Comparison of ENCODE assay signal across 32 cellular contexts in genomic region chr10:69682955-69683474, GRCh38. TPM values are rescaled to one million over a fixed set of nuclear protein-coding genes. Genes with fewer than 3 reads are reported as not detected.
"Had no signal": no experiment of that assay in that cellular context is flagged by ENCODE, and none has a peak within 500 bp of the region (broad histone marks: within the 10 kb centered on the region; RNA-seq: fewer than 3 reads in every experiment).

No MANE protein-coding gene starts in this region.

- H3K4me1 Mint-ChIP-seq: activated naive CD4-positive, alpha-beta T cell treated with anti-CD3 and anti-CD28 coated beads, Interleukin-2, amount 50 U/mL, for 24 hours; activated naive CD8-positive, alpha-beta T cell treated with anti-CD3 and anti-CD28 coated beads, Interleukin-2, amount 50 U/mL, for 24 hours; central memory CD8-positive, alpha-beta T cell; natural killer cell; stimulated activated memory B cell treated with anti-CD40 and anti-IgM and Interleukin-4, amounts not matched to agents 10 μg/mL and 1 μg/mL and 100 μg/mL, for 72 hours; stimulated activated naive CD8-positive, alpha-beta T cell treated with anti-CD3 and anti-CD28 coated beads, Interleukin-15, amount 100 ng/mL, for 72 hours had no signal

- H3K4me3 ChIP-seq: heart left ventricle, lower lobe of right lung, ovary, smooth muscle cell, upper lobe of right lung had no signal

- H3K4me3 Mint-ChIP-seq: activated CD4-positive, alpha-beta memory T cell treated with anti-CD3 and anti-CD28 coated beads for 36 hours; activated naive CD4-positive, alpha-beta T cell treated with anti-CD3 and anti-CD28 coated beads, Interleukin-2, amount 50 U/mL, for 24 hours; activated naive CD8-positive, alpha-beta T cell treated with anti-CD3 and anti-CD28 coated beads, Interleukin-2, amount 50 U/mL, for 24 hours; activated T-cell treated with anti-CD3 and anti-CD28 coated beads, Interleukin-2, amount 50 U/mL, for 24 hours; central memory CD8-positive, alpha-beta T cell; natural killer cell; stimulated activated memory B cell treated with anti-CD40 and anti-IgM and Interleukin-4, amounts not matched to agents 10 μg/mL and 1 μg/mL and 100 μg/mL, for 72 hours; stimulated activated naive CD8-positive, alpha-beta T cell treated with anti-CD3 and anti-CD28 coated beads, Interleukin-15, amount 100 ng/mL, for 72 hours; T-helper 1 cell treated with Interleukin-12 subunit alpha and Interleukin-12 subunit beta and Interleukin-4 antibody, amounts not matched to agents 30 μg/mL and 1 μg/mL, for 36 hours had no signal

- H3K27ac Mint-ChIP-seq: activated CD4-positive, alpha-beta memory T cell treated with anti-CD3 and anti-CD28 coated beads for 36 hours; activated naive CD4-positive, alpha-beta T cell treated with anti-CD3 and anti-CD28 coated beads, Interleukin-2, amount 50 U/mL, for 24 hours; activated naive CD8-positive, alpha-beta T cell treated with anti-CD3 and anti-CD28 coated beads, Interleukin-2, amount 50 U/mL, for 24 hours; activated T-cell treated with anti-CD3 and anti-CD28 coated beads, Interleukin-2, amount 50 U/mL, for 24 hours; natural killer cell; stimulated activated memory B cell treated with anti-CD40 and anti-IgM and Interleukin-4, amounts not matched to agents 10 μg/mL and 1 μg/mL and 100 μg/mL, for 72 hours; T-helper 1 cell treated with Interleukin-12 subunit alpha and Interleukin-12 subunit beta and Interleukin-4 antibody, amounts not matched to agents 30 μg/mL and 1 μg/mL, for 36 hours had no signal

- H3K36me3 Mint-ChIP-seq: activated CD4-positive, alpha-beta memory T cell treated with anti-CD3 and anti-CD28 coated beads for 36 hours; activated naive CD4-positive, alpha-beta T cell treated with anti-CD3 and anti-CD28 coated beads, Interleukin-2, amount 50 U/mL, for 24 hours; natural killer cell; stimulated activated memory B cell treated with anti-CD40 and anti-IgM and Interleukin-4, amounts not matched to agents 10 μg/mL and 1 μg/mL and 100 μg/mL, for 72 hours had no signal

- H3K36me3 ChIP-seq: heart left ventricle, lower lobe of right lung, ovary, upper lobe of right lung had no signal

- H3K27me3 ChIP-seq: ovary, upper lobe of right lung had no signal

- H3K9me3 ChIP-seq: heart left ventricle, lower lobe of right lung, ovary, upper lobe of right lung had no signal

- H3K27ac ChIP-seq: heart left ventricle, lower lobe of right lung, ovary, upper lobe of right lung, VCaP had no signal

- DNase-seq: activated CD4-positive, alpha-beta memory T cell treated with anti-CD3 and anti-CD28 coated beads for 36 hours; activated CD4-positive, alpha-beta T cell treated with anti-CD3 and anti-CD28 coated beads for 48 hours; activated CD8-positive, alpha-beta memory T cell treated with anti-CD3 and anti-CD28 coated beads, Interleukin-2, amount 50 U/mL, for 4 hours; activated gamma-delta T cell treated with Interleukin-2 at 50 U/mL for 16 hours; activated naive CD8-positive, alpha-beta T cell treated with anti-CD3 and anti-CD28 coated beads, Interleukin-2, amount 50 U/mL, for 24 hours; activated T-cell treated with anti-CD3 and anti-CD28 coated beads, Interleukin-2, amount 50 U/mL, for 24 hours; amygdala; foreskin fibroblast; heart left ventricle; kidney glomerular epithelial cell; lower lobe of right lung; mesenchymal stem cell; natural killer cell; ovary; stimulated activated CD4-positive, alpha-beta T cell treated with anti-CD3 and anti-CD28 coated beads, Interleukin-1b, Interleukin-23, amount 100 ng/mL, for 48 hours; stimulated activated CD4-positive, alpha-beta T cell treated with anti-CD3 and anti-CD28 coated beads, Interleukin-4, amount 100 ng/mL, for 4 hours; stimulated activated CD8-positive, alpha-beta memory T cell treated with anti-CD3 and anti-CD28 coated beads, Interleukin-4, amount 100 ng/mL, for 48 hours; stimulated activated naive CD8-positive, alpha-beta T cell treated with anti-CD3 and anti-CD28 coated beads, Interleukin-15, amount 100 ng/mL, for 72 hours; substantia nigra; SW 1271; T-helper 9 cell had no signal

- ATAC-seq: activated CD4-positive, CD25-positive, alpha-beta regulatory T cell treated with anti-CD3 and anti-CD28 coated beads, Interleukin-2, amount 50 U/mL, for 24 hours; activated naive CD8-positive, alpha-beta T cell treated with anti-CD3 and anti-CD28 coated beads, Interleukin-2, amount 50 U/mL, for 24 hours; heart left ventricle; left lobe of liver; lower lobe of right lung; natural killer cell; sciatic nerve; stimulated activated memory B cell treated with anti-CD40 and anti-IgM and Interleukin-4, amounts not matched to agents 10 μg/mL and 1 μg/mL and 100 μg/mL, for 72 hours; stimulated activated naive CD8-positive, alpha-beta T cell treated with anti-CD3 and anti-CD28 coated beads, Interleukin-15, amount 100 ng/mL, for 72 hours; upper lobe of right lung had no signal

- H3K9me3 Mint-ChIP-seq: activated CD4-positive, alpha-beta memory T cell treated with anti-CD3 and anti-CD28 coated beads for 36 hours; activated naive CD4-positive, alpha-beta T cell treated with anti-CD3 and anti-CD28 coated beads, Interleukin-2, amount 50 U/mL, for 24 hours; activated naive CD8-positive, alpha-beta T cell treated with anti-CD3 and anti-CD28 coated beads, Interleukin-2, amount 50 U/mL, for 24 hours; activated T-cell treated with anti-CD3 and anti-CD28 coated beads, Interleukin-2, amount 50 U/mL, for 24 hours; central memory CD8-positive, alpha-beta T cell; natural killer cell; stimulated activated memory B cell treated with anti-CD40 and anti-IgM and Interleukin-4, amounts not matched to agents 10 μg/mL and 1 μg/mL and 100 μg/mL, for 72 hours; stimulated activated naive CD8-positive, alpha-beta T cell treated with anti-CD3 and anti-CD28 coated beads, Interleukin-15, amount 100 ng/mL, for 72 hours; T-helper 1 cell treated with Interleukin-12 subunit alpha and Interleukin-12 subunit beta and Interleukin-4 antibody, amounts not matched to agents 30 μg/mL and 1 μg/mL, for 36 hours had no signal

RNA-seq across cellular contexts. Expression of gene FAM241B, which starts 53.0 kb away (rescaled TPM):
- total RNA-seq: endothelial cell of umbilical vein had no signal
